10 cellular contexts compared by ENCODE assay signal in genomic region chr7:38411404-38411803, GRCh38.
DNase-seq lines count a peak whose midpoint lies in the region; TF ChIP-seq lines count a peak whose summit lies in the region.
"Had no signal": no experiment of that assay in that cellular context is flagged by ENCODE, and none has a peak within 500 bp of the region (broad histone marks: within the 10 kb centered on the region; RNA-seq: fewer than 3 reads in every experiment).

No MANE protein-coding gene starts in this region.

- TF ChIP-seq CTCF in BJ (IDR thresholded peaks at IDR 0.05; ENCODE audit: insufficient read depth, low read depth, low read length) (peak; percentile 11; the same call in 1 of the 2 replicates), testis (IDR thresholded peaks at IDR 0.05) (peak in 1 of 3 experiments; percentile 12)

- H3K9ac ChIP-seq in GM23248, result no peak overlapping the region

- intact Hi-C loops in testis (cut with DNase I; ENCODE audit: low total_unique reads), result no loop called here

- H4K20me1 ChIP-seq in GM23248 (ENCODE audit: insufficient read depth), result no peaks in the 10 kb centered on the region

- H3K79me2 ChIP-seq in GM23248 (ENCODE audit: insufficient read depth), result no peaks in the 10 kb centered on the region

- H2AFZ ChIP-seq in GM23248, result no peak overlapping the region

- H3K27me3 ChIP-seq in BJ (ENCODE audit: control insufficient read depth, insufficient read depth, low read length) (no peaks in the 10 kb centered on the region), GM23248 (replicated peaks; ENCODE audit: insufficient read depth) (no peaks in the 10 kb centered on the region), iPS DF 6.9 (ENCODE audit: control insufficient read depth, insufficient read depth, low read length) (no peaks in the 10 kb centered on the region), testis (no peaks in the 10 kb centered on the region)

- H3K4me1 ChIP-seq in GM23248 (ENCODE audit: insufficient read depth), result no peaks in the 10 kb centered on the region
- H3K4me1 ChIP-seq in iPS DF 6.9 (ENCODE audit: control insufficient read depth, insufficient read depth, low read length), result no peaks in the 10 kb centered on the region
- no peaks in the 10 kb centered on the region for H3K4me1 ChIP-seq in testis

- H3K4me2 ChIP-seq in GM23248 (ENCODE audit: unreplicated experiment), result no peak overlapping the region

- no peak overlapping the region for H3K27ac ChIP-seq in GM23248
- H3K27ac ChIP-seq in iPS DF 6.9 (ENCODE audit: low read length), result no peak overlapping the region
- H3K27ac ChIP-seq in testis, result no peak overlapping the region
- H3K27ac ChIP-seq: thoracic aorta had no signal

- no peaks in the 10 kb centered on the region for H3K9me3 ChIP-seq in GM23248 (ENCODE audit: low read depth)
- no peaks in the 10 kb centered on the region for H3K9me3 ChIP-seq in iPS DF 6.9 (ENCODE audit: control insufficient read depth, insufficient read depth, low read length)
- H3K9me3 ChIP-seq in testis, result no peaks in the 10 kb centered on the region
- H3K9me3 ChIP-seq: thoracic aorta had no signal

- DNase-seq in BJ (ENCODE audit: low read depth) (no peak), GM23248 (peak; percentile 44), RPMI7951 (ENCODE audit: low read depth) (peak; percentile 23), iPS DF 6.9 (ENCODE audit: low read depth, low spot score) (peak; percentile 54), HK-2 (ENCODE audit: unreplicated experiment) (no peak), foreskin melanocyte (no peak), testis (no peak)
- no peak for DNase-seq in stimulated activated naive CD4-positive, alpha-beta T cell (lab: John Stamatoyannopoulos, UW)
- DNase-seq: NCI-H1436 had no signal

- POLR2A ChIA-PET in BJ (lab: Charles Lee), result no interaction called here

- H3K9me2 ChIP-seq in GM23248 (ENCODE audit: insufficient read depth), result no peaks in the 10 kb centered on the region

- TF ChIP-seq POLR2A in testis (IDR thresholded peaks at IDR 0.05), result no peak

- no peak overlapping the region for H3K4me3 ChIP-seq in BJ (ENCODE audit: low read depth, low read length)
- H3K4me3 ChIP-seq in GM23248, result no peak overlapping the region
- H3K4me3 ChIP-seq in iPS DF 6.9 (ENCODE audit: low read length), result no peak overlapping the region
- H3K4me3 ChIP-seq in testis, result no peak overlapping the region
- H3K4me3 ChIP-seq: thoracic aorta had no signal

- WGBS in GM23248 (ENCODE audit: low coverage in 1 of 2, low lambda C conversion rate in 2 of 2, missing lambda C conversion rate in 2 of 2), 2 experiments, result 23 to 40% methylated on average over 1 of the region's 1 CpG
- WGBS in iPS DF 6.9 (ENCODE audit: insufficient coverage, insufficient read length), result no CpG with 5 or more reads among the region's 1 CpG
- 70 to 81% methylated on average over 1 of the region's 1 CpG for WGBS in testis, 2 donors

- in situ Hi-C loops in GM23248 (cut with MboI), result no loop called here

- CTCF ChIA-PET in BJ (lab: Yijun Ruan, JAX), result interaction anchor here (0.6 to 2.5 kb wide), 2 partner anchors 12 to 535 kb away, joined by 3 to 9 read pairs; no protein-coding TSS in a partner anchor

- H3K36me3 ChIP-seq in BJ (ENCODE audit: control insufficient read depth, insufficient read depth, low read length), result no peaks in the 10 kb centered on the region
- no peaks in the 10 kb centered on the region for H3K36me3 ChIP-seq in GM23248 (ENCODE audit: low read depth)
- H3K36me3 ChIP-seq in iPS DF 6.9 (ENCODE audit: control insufficient read depth, insufficient read depth, low read length), result no peaks in the 10 kb centered on the region
- H3K36me3 ChIP-seq in testis (ENCODE audit: low read depth, missing control alignments), result no peaks in the 10 kb centered on the region
- H3K36me3 ChIP-seq: thoracic aorta had no signal

- H3F3A ChIP-seq in GM23248 (ENCODE audit: insufficient read depth), result no peaks in the 10 kb centered on the region

Comparison
In these comparisons a context has a peak if more than half of its experiments do, and no peak if none do; other contexts are left out.
1. DNase-seq: peak in GM23248 (single experiment), RPMI7951 (single experiment) and iPS DF 6.9 (single experiment); none in BJ (single experiment), HK-2 (single experiment), foreskin melanocyte (single experiment), testis (single experiment) and stimulated activated naive CD4-positive, alpha-beta T cell (0 of 6).